In the genomic region with DNA sequence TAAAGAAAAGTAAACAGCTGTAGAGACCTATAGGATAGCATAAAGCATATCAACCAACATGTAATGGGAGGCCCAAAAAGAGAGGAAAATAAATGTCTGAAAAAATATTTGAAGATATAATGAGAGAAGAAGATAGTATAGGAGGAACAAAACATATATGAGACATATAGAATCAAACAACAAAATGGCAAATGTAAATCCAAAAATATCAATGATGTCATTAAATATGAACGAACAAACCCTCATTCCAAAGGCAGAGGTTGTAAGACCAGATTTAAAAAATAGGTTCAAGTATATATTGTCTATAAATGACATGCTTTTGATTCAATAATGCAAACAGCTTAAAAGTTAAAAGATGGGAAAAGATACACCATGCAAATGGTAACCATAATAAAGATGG, we compare ENCODE assay signal across 10 cellular contexts.
"Had no signal": no experiment of that assay in that cellular context is flagged by ENCODE, and none has a peak within 500 bp of the region (broad histone marks: within the 10 kb centered on the region; RNA-seq: fewer than 3 reads in every experiment).

No MANE protein-coding gene starts in this region.

- H3K27ac ChIP-seq: GM23248 had no signal

- ATAC-seq: GM23338, HCT116 had no signal

- H3K36me3 ChIP-seq: HAP-1 had no signal

- FAIRE-seq: H1, H54 had no signal

- H3K4me3 ChIP-seq: GM23248, GM23338, HAP-1 had no signal

- H3K4me1 ChIP-seq: HAP-1 had no signal

- H3K4me2 ChIP-seq: GM23338 had no signal

- DNase-seq: GM23248, H7, H9, HCEC 1CT, HFFc6 had no signal

- H3K9me3 ChIP-seq: HAP-1 had no signal

- H3K9ac ChIP-seq: GM23248 had no signal

- H2AFZ ChIP-seq: GM23248, GM23338 had no signal
